ENCODE assay signal across 13 cellular contexts in the genomic region with DNA sequence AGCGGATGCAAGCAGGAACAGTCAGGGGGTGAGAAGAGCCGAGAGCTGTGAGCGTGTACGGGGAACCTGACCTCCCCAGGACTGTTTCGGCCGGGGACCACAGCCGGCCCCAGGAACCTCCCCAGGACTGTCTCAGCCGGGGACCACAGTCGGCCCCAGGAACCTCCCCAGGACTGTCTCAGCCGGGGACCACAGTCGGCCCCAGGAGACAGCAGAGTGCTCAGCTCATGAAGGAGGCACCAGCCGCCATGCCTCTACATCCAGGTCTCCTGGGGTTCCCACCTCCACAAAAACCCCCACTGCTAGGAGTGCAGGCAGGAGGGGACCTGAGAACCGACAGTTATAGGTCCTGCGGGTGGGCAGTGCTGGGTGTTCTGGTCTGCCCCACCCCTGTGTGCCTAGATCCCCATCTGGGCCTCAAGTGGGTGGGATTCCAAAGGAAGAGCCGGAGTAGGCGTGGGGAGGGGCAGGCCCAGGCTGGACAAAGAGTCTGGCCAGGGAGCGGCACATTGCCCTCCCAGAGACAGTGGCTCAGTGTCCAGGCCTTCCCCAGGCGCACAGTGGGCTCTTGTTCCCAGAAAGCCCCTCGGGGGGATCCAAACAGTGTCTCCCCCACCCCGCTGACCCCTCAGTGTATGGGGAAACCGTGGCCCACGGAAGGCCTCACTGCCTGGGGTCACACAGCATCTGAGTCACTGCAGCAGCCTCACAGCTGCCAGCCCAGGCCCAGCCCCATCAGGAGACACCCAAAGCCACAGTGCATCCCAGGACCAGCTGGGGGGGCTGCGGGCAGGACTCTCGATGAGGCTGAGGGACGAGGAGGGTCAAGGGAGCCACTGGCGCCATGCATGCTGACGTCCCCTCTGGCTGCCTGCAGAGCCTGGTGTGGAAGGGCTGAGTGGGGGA. TPM values are rescaled to one million over a fixed set of nuclear protein-coding genes. Genes with fewer than 3 reads are reported as not detected.
A peak's percentile ranks its signal among the peaks of the same experiment; 100 is the strongest.
DNase-seq lines count a peak whose midpoint lies in the region; ATAC-seq lines count a peak whose summit lies in the region.
"Had no signal": no experiment of that assay in that cellular context is flagged by ENCODE, and none has a peak within 500 bp of the region (broad histone marks: within the 10 kb centered on the region; RNA-seq: fewer than 3 reads in every experiment).

No MANE protein-coding gene starts in this region.

- DNase-seq in AG08395 (ENCODE audit: low spot score) (peak; percentile 66), adipocyte (ENCODE audit: low read depth) (peak; percentile 55), head of caudate nucleus (peak in 22 of 42 donors; percentile 29 to 73 (median 56)), trophoblast cell (no peak), RKO (ENCODE audit: low spot score) (no peak)
- DNase-seq in activated CD4-positive, alpha-beta T cell treated with anti-CD3 and anti-CD28 coated beads for 1 hour, result no peak
- DNase-seq in activated CD4-positive, alpha-beta T cell treated with anti-CD3 and anti-CD28 coated beads for 4 hours, result no peak
- DNase-seq: Caco-2, islet precursor cell, SIG-M5, small intestine had no signal

- no peak for ATAC-seq in HG03565 (IDR thresholded peaks at IDR 0.05; ENCODE audit: unreplicated experiment)

- H3K4ac ChIP-seq in trophoblast cell (ENCODE audit: low read depth, low read length), result peak overlapping the region; percentile 8

- no peak overlapping the region for H4K91ac ChIP-seq in trophoblast cell (ENCODE audit: low read depth, low read length)

- peaks cover 19% of the 10 kb centered on the region for H3K79me1 ChIP-seq in trophoblast cell (ENCODE audit: low read length)

- H3K9me3 ChIP-seq in adipocyte (ENCODE audit: control insufficient read depth, low read length), result no peaks in the 10 kb centered on the region
- H3K9me3 ChIP-seq in trophoblast cell (ENCODE audit: insufficient read depth, low read depth, low read length), result peaks cover 2% of the 10 kb centered on the region
- H3K9me3 ChIP-seq: Caco-2 had no signal

- H3K79me2 ChIP-seq in trophoblast cell (ENCODE audit: control insufficient read depth, insufficient read depth, low read length, poor library complexity), result peaks cover 18% of the 10 kb centered on the region

- H3K4me1 ChIP-seq in adipocyte (ENCODE audit: control insufficient read depth, insufficient read depth, low read length) (peaks cover 60% of the 10 kb centered on the region), trophoblast cell (ENCODE audit: control insufficient read depth in 1 of 2, insufficient read depth in 2 of 2, low read length in 2 of 2) (peaks cover 30% of the 10 kb centered on the region in 2 experiments)

- H2AK5ac ChIP-seq in trophoblast cell (ENCODE audit: low read length), result no peak overlapping the region

- peak overlapping the region; percentile 5 for H4K12ac ChIP-seq in trophoblast cell (ENCODE audit: low read depth, low read length)

- peak overlapping the region; percentile 55 for H3K9ac ChIP-seq in adipocyte (ENCODE audit: low read length)
- no peak overlapping the region for H3K9ac ChIP-seq in trophoblast cell (ENCODE audit: low read length)

- H2AFZ ChIP-seq in trophoblast cell (ENCODE audit: insufficient read depth, low read length, poor library complexity), result no peak overlapping the region

- no peak overlapping the region for H4K8ac ChIP-seq in trophoblast cell (ENCODE audit: low read depth, low read length)

- WGBS in trophoblast cell (ENCODE audit: extremely low coverage, insufficient coverage, insufficient read length), result no CpG with 5 or more reads among the region's 27 CpGs

- no peak overlapping the region for H3K14ac ChIP-seq in trophoblast cell (ENCODE audit: low read length)

- H2BK120ac ChIP-seq in trophoblast cell (ENCODE audit: insufficient read depth, low read length, poor library complexity), result no peak overlapping the region

- H3K23ac ChIP-seq in trophoblast cell (ENCODE audit: low read length), result no peak overlapping the region

- peaks cover 16% of the 10 kb centered on the region for H3K36me3 ChIP-seq in adipocyte (ENCODE audit: control insufficient read depth, insufficient read depth, low read length, severe bottlenecking)
- H3K36me3 ChIP-seq in trophoblast cell (ENCODE audit: control insufficient read depth in 1 of 2, insufficient read depth in 2 of 2, low read length in 2 of 2), result peaks cover 23% of the 10 kb centered on the region in 2 experiments

- no peak overlapping the region for H3K4me3 ChIP-seq in adipocyte (ENCODE audit: low read length)
- no peak overlapping the region for H3K4me3 ChIP-seq in trophoblast cell (ENCODE audit: low read depth, low read length)

- no peak overlapping the region for H2BK5ac ChIP-seq in trophoblast cell (ENCODE audit: low read depth, low read length, poor library complexity)

- no peak overlapping the region for H3K27ac ChIP-seq in trophoblast cell (ENCODE audit: low read depth, low read length)

- intact Hi-C loops in head of caudate nucleus (cut with DNase I), result loop anchor here (2.0 kb wide), 1 partner anchor 29 kb away; no protein-coding TSS in a partner anchor

- H3K4me2 ChIP-seq in trophoblast cell (ENCODE audit: low read length), result no peak overlapping the region

- H3K18ac ChIP-seq in trophoblast cell (ENCODE audit: low read length), result peak overlapping the region; percentile 30

- H3K27me3 ChIP-seq in adipocyte (replicated peaks; ENCODE audit: control insufficient read depth, insufficient read depth, low read length) (no peaks in the 10 kb centered on the region), trophoblast cell (ENCODE audit: insufficient read depth, low read length) (no peaks in the 10 kb centered on the region)

- no peak overlapping the region for H2BK12ac ChIP-seq in trophoblast cell (ENCODE audit: low read length)

RNA-seq across cellular contexts. Expression of a gene that starts 4.3 kb away (rescaled TPM):
- polyA plus RNA-seq in trophoblast cell (2013), result 52.6 and 57.2 TPM in 2 replicates
- polyA plus RNA-seq: IgD-negative memory B cell had no signal

RNA-seq across cellular contexts. Expression of a gene that starts 9.9 kb away (rescaled TPM):
- 65.9 and 66.8 TPM in 2 replicates for polyA plus RNA-seq in trophoblast cell (2013)

RNA-seq across cellular contexts. Expression of a gene that starts 14.5 kb away (rescaled TPM):
- polyA plus RNA-seq in trophoblast cell (2013), result 24.3 and 24.7 TPM in 2 replicates

RNA-seq across cellular contexts. Expression of a gene that starts 14.7 kb away (rescaled TPM):
- polyA plus RNA-seq in trophoblast cell (2013), result 10.9 and 11.8 TPM in 2 replicates

Comparison
In these comparisons a context has a peak if more than half of its experiments do, and no peak if none do; other contexts are left out.
1. DNase-seq: peak in AG08395 (single experiment), adipocyte (single experiment) and head of caudate nucleus (22 of 42); none in trophoblast cell (0 of 2), activated CD4-positive, alpha-beta T cell treated with anti-CD3 and anti-CD28 coated beads for 1 hour (single experiment), RKO (single experiment) and activated CD4-positive, alpha-beta T cell treated with anti-CD3 and anti-CD28 coated beads for 4 hours (0 of 2).